In genomic region chr1:15417365-15417934, GRCh38 we compare ENCODE assay signal across 8 cellular contexts. TPM values are rescaled to one million over a fixed set of nuclear protein-coding genes. Genes with fewer than 3 reads are reported as not detected.
DNase-seq lines count a peak whose midpoint lies in the region; ATAC-seq and TF ChIP-seq lines count a peak whose summit lies in the region.

No MANE protein-coding gene starts in this region.

- no peak overlapping the region for H3K27ac Mint-ChIP-seq in activated naive CD8-positive, alpha-beta T cell treated with anti-CD3 and anti-CD28 coated beads, Interleukin-2, amount 10 ng/mL, durations not matched to agents 7 days and 5 days

- ATAC-seq in activated naive CD8-positive, alpha-beta T cell treated with anti-CD3 and anti-CD28 coated beads, Interleukin-2, amount 10 ng/mL, durations not matched to agents 7 days and 5 days (ENCODE audit: low read depth) = peak; percentile 40
- ATAC-seq in upper lobe of left lung (ENCODE audit: low FRiP score in 2 of 2) = peak; percentile 41 to 53

- H3K4me1 Mint-ChIP-seq in activated naive CD8-positive, alpha-beta T cell treated with anti-CD3 and anti-CD28 coated beads, Interleukin-2, amount 10 ng/mL, durations not matched to agents 7 days and 5 days = peaks cover 36% of the 10 kb centered on the region

- TF ChIP-seq CTCF in upper lobe of left lung (IDR thresholded peaks at IDR 0.05) = no peak

- H3K27me3 ChIP-seq in SJSA1 (replicated peaks) = no peaks in the 10 kb centered on the region
- no peaks in the 10 kb centered on the region for H3K27me3 ChIP-seq in upper lobe of left lung

- H3K4me3 ChIP-seq in SJSA1 = no peak overlapping the region
- peak overlapping the region in 1 of 4 donors; percentile 16 for H3K4me3 ChIP-seq in upper lobe of left lung

- H3K36me3 Mint-ChIP-seq in activated naive CD8-positive, alpha-beta T cell treated with anti-CD3 and anti-CD28 coated beads, Interleukin-2, amount 10 ng/mL, durations not matched to agents 7 days and 5 days = peaks cover 32% of the 10 kb centered on the region

- peak in 1 of 4 donors; percentile 6 for TF ChIP-seq EP300 in upper lobe of left lung (IDR thresholded peaks at IDR 0.05)

- peak overlapping the region; percentile 26 for H3K4me3 Mint-ChIP-seq in activated naive CD8-positive, alpha-beta T cell treated with anti-CD3 and anti-CD28 coated beads, Interleukin-2, amount 10 ng/mL, durations not matched to agents 7 days and 5 days

- WGBS in upper lobe of left lung, 2 donors = 57 to 63% methylated on average over 10 of the region's 10 CpGs

- H3K9me3 Mint-ChIP-seq in activated naive CD8-positive, alpha-beta T cell treated with anti-CD3 and anti-CD28 coated beads, Interleukin-2, amount 10 ng/mL, durations not matched to agents 7 days and 5 days = peaks cover 4% of the 10 kb centered on the region

- no peaks in the 10 kb centered on the region for H3K27me3 Mint-ChIP-seq in activated naive CD8-positive, alpha-beta T cell treated with anti-CD3 and anti-CD28 coated beads, Interleukin-2, amount 10 ng/mL, durations not matched to agents 7 days and 5 days

- no peaks in the 10 kb centered on the region for H3K9me3 ChIP-seq in SJSA1 (replicated peaks)
- no peaks in the 10 kb centered on the region for H3K9me3 ChIP-seq in upper lobe of left lung

- POLR2A ChIA-PET in activated naive CD8-positive, alpha-beta T cell treated with anti-CD3 and anti-CD28 coated beads, Interleukin-2, amount 10 ng/mL, durations not matched to agents 7 days and 5 days (lab: Charles Lee) = no interaction called here

- H3K4me1 ChIP-seq in SJSA1 (replicated peaks) = peaks cover 74% of the 10 kb centered on the region
- peaks cover 35 to 77% (median 57%) of the 10 kb centered on the region in 4 donors for H3K4me1 ChIP-seq in upper lobe of left lung

- peak; percentile 57 for DNase-seq in activated gamma-delta T cell treated with Interleukin-2 at 50 U/mL for 16 hours
- DNase-seq in activated gamma-delta T cell (lab: John Stamatoyannopoulos, UW) = no peak
- DNase-seq in SJSA1 (ENCODE audit: low read depth in 1 of 2, low spot score in 2 of 2) = peak; percentile 86 to 93
- DNase-seq in activated naive CD8-positive, alpha-beta T cell treated with anti-CD3 and anti-CD28 coated beads, Interleukin-2, amount 10 ng/mL, durations not matched to agents 7 days and 5 days = no peak
- peak; percentile 70 to 84 for DNase-seq in lung microvascular endothelial cell (ENCODE audit: low read depth in 2 of 2)
- DNase-seq in upper lobe of left lung = peak in 1 of 2 donors; percentile 81
- DNase-seq in DMS 273 (lab: John Stamatoyannopoulos, UW; ENCODE audit: unreplicated experiment) = no peak
- no peak for DNase-seq in NCI-H446 (lab: John Stamatoyannopoulos, UW)

- H3K27ac ChIP-seq in SJSA1 = peak overlapping the region; percentile 64
- peak overlapping the region; percentile 64 to 90 (median 80) for H3K27ac ChIP-seq in upper lobe of left lung

- TF ChIP-seq POLR2A in upper lobe of left lung (IDR thresholded peaks at IDR 0.05) = no peak

- H3K36me3 ChIP-seq in SJSA1 (peaks cover 78% of the 10 kb centered on the region), upper lobe of left lung (peaks cover 0 to 5% (median 0%) of the 10 kb centered on the region in 4 donors)

RNA-seq across cellular contexts. Expression of gene EFHD2, which starts 7.8 kb away (rescaled TPM):
- 163 and 169 TPM in 2 replicates for total RNA-seq in SJSA1 (2014; rRNA removed; shearing (Covaris generic))
- total RNA-seq in activated naive CD8-positive, alpha-beta T cell treated with anti-CD3 and anti-CD28 coated beads, Interleukin-2, amount 10 ng/mL, durations not matched to agents 7 days and 5 days = 10 to 100 TPM; 49.4 TPM
- total RNA-seq in lung microvascular endothelial cell = 20.2 and 26.6 TPM in 2 replicates
- total RNA-seq in upper lobe of left lung = 100 to 1,000 TPM in 1 of 6 donors, 10 to 100 TPM in 5; 62.9 to 123 (median 91.2) TPM

RNA-seq across cellular contexts. Expression of gene CTRC, which starts 20.8 kb away (rescaled TPM):
- total RNA-seq in SJSA1 (2014; rRNA removed; shearing (Covaris generic)) = not detected in 2 replicates
- 1 to 10 TPM in 1 of 2 experiments, under 1 TPM in 1; 0.39 to 1.0 TPM for total RNA-seq in activated naive CD8-positive, alpha-beta T cell treated with anti-CD3 and anti-CD28 coated beads, Interleukin-2, amount 10 ng/mL, durations not matched to agents 7 days and 5 days
- total RNA-seq in lung microvascular endothelial cell = not detected in 2 replicates
- 1 to 10 TPM in 2 of 6 donors, under 1 TPM in 1, not detected in 3; 0.30 to 5.3 (median 2.9) TPM for total RNA-seq in upper lobe of left lung

RNA-seq across cellular contexts. Expression of gene CELA2A, which starts 39.1 kb away (rescaled TPM):
- not detected in 2 replicates for total RNA-seq in SJSA1 (2014; rRNA removed; shearing (Covaris generic))
- not detected for total RNA-seq in activated naive CD8-positive, alpha-beta T cell treated with anti-CD3 and anti-CD28 coated beads, Interleukin-2, amount 10 ng/mL, durations not matched to agents 7 days and 5 days
- not detected in 2 replicates for total RNA-seq in lung microvascular endothelial cell
- total RNA-seq in upper lobe of left lung = 1 to 10 TPM in 1 of 6 donors, under 1 TPM in 1, not detected in 4; 0.83 to 2.3 TPM

RNA-seq across cellular contexts. Expression of gene CELA2B, which starts 58.5 kb away (rescaled TPM):
- not detected in 2 replicates for total RNA-seq in SJSA1 (2014; rRNA removed; shearing (Covaris generic))
- total RNA-seq in activated naive CD8-positive, alpha-beta T cell treated with anti-CD3 and anti-CD28 coated beads, Interleukin-2, amount 10 ng/mL, durations not matched to agents 7 days and 5 days = not detected
- not detected in 2 replicates for total RNA-seq in lung microvascular endothelial cell
- 1 to 10 TPM in 2 of 6 donors, under 1 TPM in 1, not detected in 3; 0.91 to 1.8 (median 1.3) TPM for total RNA-seq in upper lobe of left lung

Comparison
In these comparisons a context has a peak if more than half of its experiments do, and no peak if none do; other contexts are left out.
1. DNase-seq: peak in activated gamma-delta T cell treated with Interleukin-2 at 50 U/mL for 16 hours (single experiment), SJSA1 (2 of 2) and lung microvascular endothelial cell (2 of 2); none in activated gamma-delta T cell (single experiment), activated naive CD8-positive, alpha-beta T cell treated with anti-CD3 and anti-CD28 coated beads, Interleukin-2, amount 10 ng/mL, durations not matched to agents 7 days and 5 days (single experiment), DMS 273 (single experiment) and NCI-H446 (0 of 2).